In genomic region chr4:6270691-6271121, GRCh38 we compare ENCODE assay signal across 10 cellular contexts. TPM values are rescaled to one million over a fixed set of nuclear protein-coding genes. Genes with fewer than 3 reads are reported as not detected.
DNase-seq lines count a peak whose midpoint lies in the region; ATAC-seq and TF ChIP-seq lines count a peak whose summit lies in the region.
"Had no signal": no experiment of that assay in that cellular context is flagged by ENCODE, and none has a peak within 500 bp of the region (broad histone marks: within the 10 kb centered on the region; RNA-seq: fewer than 3 reads in every experiment).

No MANE protein-coding gene starts in this region.

- H3K4me2 ChIP-seq in SK-N-SH = peak overlapping the region; percentile 95

- no peak overlapping the region; the same call in 1 of the 2 replicates for H2AFZ ChIP-seq in SK-N-SH (ENCODE audit: low read depth)

- no peaks in the 10 kb centered on the region for H3K27me3 ChIP-seq in SK-N-SH (ENCODE audit: insufficient read depth)
- no peaks in the 10 kb centered on the region for H3K27me3 ChIP-seq in adrenal gland

- H3K27ac ChIP-seq in SK-N-SH (ENCODE audit: low read depth in 2 of 2, low read length in 1 of 2) (no peak overlapping the region), adrenal gland (peak overlapping the region in 3 of 5 donors; percentile 66 to 78 (median 78)), temporal lobe (ENCODE audit: low read depth, low read length) (peak overlapping the region; percentile 27)

- POLR2A ChIA-PET in SK-N-SH (lab: Yijun Ruan, JAX) = interaction anchor here (1.8 kb wide), 1 partner anchor 38 kb away, joined by 6 read pairs; no protein-coding TSS in a partner anchor
- POLR2A ChIA-PET in HEK293T (lab: Yijun Ruan, JAX) = interaction anchor here (1.3 kb wide), 1 partner anchor 37 kb away, joined by 4 read pairs; no protein-coding TSS in a partner anchor

- TF ChIP-seq EP300 in SK-N-SH (IDR thresholded peaks at IDR 0.05; ENCODE audit: borderline replicate concordance in 1 of 2, low read depth in 1 of 2, low read length in 1 of 2) = no peak

- H3K9me3 ChIP-seq in SK-N-SH = no peaks in the 10 kb centered on the region
- no peaks in the 10 kb centered on the region for H3K9me3 ChIP-seq in adrenal gland (replicated peaks in 1 of 3)

- 90% methylated on average over 4 of the region's 6 CpGs for WGBS in SK-N-SH (ENCODE audit: low lambda C conversion rate)
- WGBS in adrenal gland, 4 donors = 31 to 48% (median 40%) methylated on average over 3 to 6 of the region's 6 CpGs

- H3K4me3 ChIP-seq in SK-N-SH (ENCODE audit: low read depth in 2 of 2, low read length in 1 of 2) (peak overlapping the region; percentile 82 to 97; a peak in 3 of 4 replicates), adrenal gland (peak overlapping the region in 3 of 4 donors; percentile 89 to 90 (median 89))

- no peaks in the 10 kb centered on the region for H3F3A ChIP-seq in SK-N-SH (replicated peaks; ENCODE audit: insufficient read depth)

- H3K4me1 ChIP-seq in SK-N-SH (ENCODE audit: control insufficient read depth in 1 of 2, insufficient read depth in 2 of 2, low read depth in 1 of 2, low read length in 1 of 2) (peaks cover 7 to 48% of the 10 kb centered on the region in 2 experiments; a peak in 3 of 4 replicates), adrenal gland (replicated peaks in 1 of 2) (peaks cover 12 to 52% of the 10 kb centered on the region in 2 donors)

- TF ChIP-seq CTCF in SK-N-SH (IDR thresholded peaks at IDR 0.05) = no peak
- TF ChIP-seq CTCF in adrenal gland (IDR thresholded peaks at IDR 0.05) = no peak

- peaks cover 15% of the 10 kb centered on the region; the same call in 1 of the 2 replicates for H3K79me2 ChIP-seq in SK-N-SH (ENCODE audit: insufficient read depth)

- H3K9ac ChIP-seq in SK-N-SH = peak overlapping the region; percentile 61

- H3K36me3 ChIP-seq in SK-N-SH (replicated peaks in 1 of 2; ENCODE audit: control insufficient read depth in 1 of 2, insufficient read depth in 2 of 2, low read length in 1 of 2) = no peaks in the 10 kb centered on the region
- no peaks in the 10 kb centered on the region for H3K36me3 ChIP-seq in adrenal gland (replicated peaks in 1 of 2)

- TF ChIP-seq POLR2A in adrenal gland (IDR thresholded peaks at IDR 0.05) = no peak

- CTCF ChIA-PET in SK-N-SH (lab: Yijun Ruan, JAX) = interaction anchor here (0.7 to 37.6 kb wide), 4 partner anchors 11 to 55 kb away, joined by 3 to 1048 read pairs (median 130); no protein-coding TSS in a partner anchor
- CTCF ChIA-PET in HEK293T (lab: Yijun Ruan, JAX) = interaction anchor here (1.0 kb wide), 1 partner anchor 20 kb away, joined by 4 read pairs; no protein-coding TSS in a partner anchor

- H3K9me2 ChIP-seq in SK-N-SH = no peaks in the 10 kb centered on the region

- ATAC-seq in SK-N-SH treated with all-trans-retinoic acid at 6 μM for 48 hours = no peak
- ATAC-seq in GM19328 (IDR thresholded peaks at IDR 0.05; ENCODE audit: unreplicated experiment) = no peak

- H4K20me1 ChIP-seq in SK-N-SH (ENCODE audit: insufficient read depth) = peaks cover 13% of the 10 kb centered on the region

- intact Hi-C loops in adrenal gland (cut with DNase I) = no loop called here

- no peak for TF ChIP-seq RAD21 in SK-N-SH (IDR thresholded peaks at IDR 0.05; ENCODE audit: low read length)

- DNase-seq in SK-N-SH (no peak), adrenal gland (peak in 2 of 7 donors; percentile 44 to 61), iris pigment epithelial cell (ENCODE audit: low read depth) (peak; percentile 28), HEK293T (ENCODE audit: extremely low spot score) (no peak), COR-L47 (lab: John Stamatoyannopoulos, UW) (no peak)
- DNase-seq: 8988T, islet precursor cell had no signal

TF ChIP-seq in SK-N-SH, 30 proteins besides CTCF, POLR2A, EP300 and RAD21 (continues in another document):
- no peak for TF ChIP-seq MAX (IDR thresholded peaks at IDR 0.05; ENCODE audit: low read depth)

TF ChIP-seq in SK-N-SH treated with all-trans-retinoic acid at 6 μM for 48 hours, 23 proteins besides CTCF, POLR2A, EP300 and RAD21 (continues in another document):
- TF ChIP-seq ZC3H10 (CRISPR knock-in tag; IDR thresholded peaks at IDR 0.05) = no peak
- no peak for TF ChIP-seq ESRRG (CRISPR knock-in tag; IDR thresholded peaks at IDR 0.05)
- TF ChIP-seq ISL1 (CRISPR knock-in tag; IDR thresholded peaks at IDR 0.05) = no peak
- no peak for TF ChIP-seq ZNF70 (CRISPR knock-in tag; IDR thresholded peaks at IDR 0.05)
- TF ChIP-seq TCF4 (CRISPR knock-in tag; IDR thresholded peaks at IDR 0.05; ENCODE audit: borderline replicate concordance) = no peak
- TF ChIP-seq TOX (CRISPR knock-in tag; IDR thresholded peaks at IDR 0.05; ENCODE audit: borderline replicate concordance) = no peak
- TF ChIP-seq, protein P1, sequence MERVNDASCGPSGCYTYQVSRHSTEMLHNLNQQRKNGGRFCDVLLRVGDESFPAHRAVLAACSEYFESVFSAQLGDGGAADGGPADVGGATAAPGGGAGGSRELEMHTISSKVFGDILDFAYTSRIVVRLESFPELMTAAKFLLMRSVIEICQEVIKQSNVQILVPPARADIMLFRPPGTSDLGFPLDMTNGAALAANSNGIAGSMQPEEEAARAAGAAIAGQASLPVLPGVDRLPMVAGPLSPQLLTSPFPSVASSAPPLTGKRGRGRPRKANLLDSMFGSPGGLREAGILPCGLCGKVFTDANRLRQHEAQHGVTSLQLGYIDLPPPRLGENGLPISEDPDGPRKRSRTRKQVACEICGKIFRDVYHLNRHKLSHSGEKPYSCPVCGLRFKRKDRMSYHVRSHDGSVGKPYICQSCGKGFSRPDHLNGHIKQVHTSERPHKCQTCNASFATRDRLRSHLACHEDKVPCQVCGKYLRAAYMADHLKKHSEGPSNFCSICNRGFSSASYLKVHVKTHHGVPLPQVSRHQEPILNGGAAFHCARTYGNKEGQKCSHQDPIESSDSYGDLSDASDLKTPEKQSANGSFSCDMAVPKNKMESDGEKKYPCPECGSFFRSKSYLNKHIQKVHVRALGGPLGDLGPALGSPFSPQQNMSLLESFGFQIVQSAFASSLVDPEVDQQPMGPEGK (CRISPR knock-in tag; IDR thresholded peaks at IDR 0.05; ENCODE audit: borderline replicate concordance) = no peak
- no peak for TF ChIP-seq SNAI2 (CRISPR knock-in tag; IDR thresholded peaks at IDR 0.05)

TF ChIP-seq in HEK293T, 16 proteins besides CTCF, POLR2A, EP300 and RAD21:
- TF ChIP-seq SUZ12 (IDR thresholded peaks at IDR 0.05) = no peak
- TF ChIP-seq CTBP1 (IDR thresholded peaks at IDR 0.05; ENCODE audit: borderline replicate concordance) = no peak
- TF ChIP-seq NFRKB (IDR thresholded peaks at IDR 0.05) = no peak
- no peak for TF ChIP-seq FOXA1 (IDR thresholded peaks at IDR 0.05)
- no peak for TF ChIP-seq BHLHE40 (IDR thresholded peaks at IDR 0.05; ENCODE audit: borderline replicate concordance)
- TF ChIP-seq ZNF384 (IDR thresholded peaks at IDR 0.05) = no peak
- TF ChIP-seq LEF1 (IDR thresholded peaks at IDR 0.05; ENCODE audit: borderline replicate concordance) = no peak
- no peak for TF ChIP-seq FOXK2 (IDR thresholded peaks at IDR 0.05)
- no peak for TF ChIP-seq PKNOX1 (IDR thresholded peaks at IDR 0.05)
- no peak for TF ChIP-seq ARNT (IDR thresholded peaks at IDR 0.05)
- TF ChIP-seq SP1 (IDR thresholded peaks at IDR 0.05) = no peak
- TF ChIP-seq ELF4 (IDR thresholded peaks at IDR 0.05) = no peak
- TF ChIP-seq HDGF (IDR thresholded peaks at IDR 0.05; ENCODE audit: borderline replicate concordance) = no peak
- no peak for TF ChIP-seq L3MBTL2 (conservative IDR thresholded peaks at IDR 0.05)
- TF ChIP-seq TARDBP (IDR thresholded peaks at IDR 0.05) = no peak

RNA-seq across cellular contexts. Expression of gene WFS1, which starts 1.1 kb away (rescaled TPM):
- 15.8 and 18.7 TPM in 2 replicates for polyA plus RNA-seq in SK-N-SH (2012; rRNA removed)
- polyA plus RNA-seq in SK-N-SH (2012; cell fraction: cytosol; rRNA removed) = 6.5 and 10.4 TPM in 2 replicates
- polyA plus RNA-seq in SK-N-SH (2012; cell fraction: nucleus; rRNA removed) = 24.9 and 27.7 TPM in 2 replicates
- total RNA-seq in adrenal gland = 10 to 100 TPM; 28.7 to 64.4 (median 36.7) TPM
- polyA plus RNA-seq in adrenal gland = 10 to 100 TPM; 21.8 to 24.8 (median 22.6) TPM
- total RNA-seq in temporal lobe = 4.9 TPM

Comparison
In these comparisons a context has a peak if more than half of its experiments do, and no peak if none do; other contexts are left out.
1. H3K27ac ChIP-seq: peak in adrenal gland (3 of 5) and temporal lobe (single experiment); none in SK-N-SH (0 of 2).